1 cellular context compared by ENCODE assay signal in the genomic region with DNA sequence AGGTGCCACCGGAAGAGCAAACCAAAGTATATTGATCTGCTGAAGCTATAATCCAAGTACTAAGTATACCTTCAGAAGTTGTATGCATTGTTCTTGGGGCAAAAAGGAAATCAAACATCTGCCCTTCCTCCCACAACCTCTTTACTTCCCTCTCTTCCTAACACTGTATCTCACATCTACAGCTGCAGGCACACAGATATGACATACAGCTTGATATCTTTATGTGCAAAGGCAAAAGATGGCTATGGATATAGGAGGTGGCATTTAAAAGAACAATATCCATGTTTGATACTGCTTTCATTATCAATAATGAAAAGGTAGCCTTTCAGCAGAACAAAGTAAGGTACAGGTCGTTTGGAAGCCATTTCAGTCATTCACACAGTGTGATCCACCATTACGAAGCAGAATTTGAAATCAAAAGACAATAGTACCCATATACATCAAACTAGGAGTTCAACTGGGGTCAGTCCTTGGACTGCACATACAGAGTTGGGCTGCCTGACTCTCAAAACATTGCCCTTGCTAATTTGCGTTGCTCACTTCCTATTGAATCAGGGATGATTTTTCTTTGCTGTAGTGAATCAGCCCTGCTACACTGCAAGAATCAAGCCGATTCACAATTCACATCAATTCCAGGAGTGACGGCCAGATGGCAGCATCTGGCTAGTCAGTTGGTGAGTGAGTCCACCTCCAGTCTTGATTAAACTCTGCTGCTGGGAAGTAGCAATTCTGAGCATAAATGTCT.
TF ChIP-seq lines count a peak whose summit lies in the region.

No MANE protein-coding gene starts in this region.

TF ChIP-seq in IMR-90, 13 proteins besides CTCF, POLR2A, EP300 and RAD21 (continued from another document):
- TF ChIP-seq, protein P1, sequence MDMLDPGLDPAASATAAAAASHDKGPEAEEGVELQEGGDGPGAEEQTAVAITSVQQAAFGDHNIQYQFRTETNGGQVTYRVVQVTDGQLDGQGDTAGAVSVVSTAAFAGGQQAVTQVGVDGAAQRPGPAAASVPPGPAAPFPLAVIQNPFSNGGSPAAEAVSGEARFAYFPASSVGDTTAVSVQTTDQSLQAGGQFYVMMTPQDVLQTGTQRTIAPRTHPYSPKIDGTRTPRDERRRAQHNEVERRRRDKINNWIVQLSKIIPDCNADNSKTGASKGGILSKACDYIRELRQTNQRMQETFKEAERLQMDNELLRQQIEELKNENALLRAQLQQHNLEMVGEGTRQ (IDR thresholded peaks at IDR 0.05; ENCODE audit: low read depth, low read length): no peak
